ENCODE assay signal across 1 cellular context in the genomic region with DNA sequence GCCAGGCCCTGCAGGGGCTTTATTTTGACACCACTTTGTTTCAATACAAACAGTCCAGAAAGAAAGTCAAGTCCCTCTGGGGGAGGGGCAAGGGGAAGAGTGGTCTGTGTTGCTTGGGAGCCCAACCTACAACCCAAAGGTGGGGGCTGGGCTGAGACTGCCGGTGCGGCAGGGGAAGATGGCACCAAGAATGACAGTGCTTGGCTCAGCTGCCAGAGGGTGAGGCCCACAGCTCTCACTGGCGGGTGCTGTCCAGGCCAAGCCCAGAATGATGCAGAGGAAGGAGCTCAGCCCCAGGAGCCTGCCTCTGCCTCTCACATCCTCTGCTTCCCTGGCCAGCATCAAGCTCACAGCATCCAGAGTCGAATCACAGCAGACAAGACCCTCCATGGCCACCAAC.
TF ChIP-seq lines count a peak whose summit lies in the region.

No MANE protein-coding gene starts in this region.

TF ChIP-seq in neural cell, 6 proteins besides CTCF, POLR2A, EP300 and RAD21 (continued from another document):
- no peak for TF ChIP-seq REST (IDR thresholded peaks at IDR 0.05; ENCODE audit: borderline replicate concordance)
- TF ChIP-seq POLR2AphosphoS5 (IDR thresholded peaks at IDR 0.05): peak; percentile 32
TF ChIP-seq in neural cell: peak in this region for 1.
